Comparison of ENCODE assay signal across 1 cellular context in the genomic region with DNA sequence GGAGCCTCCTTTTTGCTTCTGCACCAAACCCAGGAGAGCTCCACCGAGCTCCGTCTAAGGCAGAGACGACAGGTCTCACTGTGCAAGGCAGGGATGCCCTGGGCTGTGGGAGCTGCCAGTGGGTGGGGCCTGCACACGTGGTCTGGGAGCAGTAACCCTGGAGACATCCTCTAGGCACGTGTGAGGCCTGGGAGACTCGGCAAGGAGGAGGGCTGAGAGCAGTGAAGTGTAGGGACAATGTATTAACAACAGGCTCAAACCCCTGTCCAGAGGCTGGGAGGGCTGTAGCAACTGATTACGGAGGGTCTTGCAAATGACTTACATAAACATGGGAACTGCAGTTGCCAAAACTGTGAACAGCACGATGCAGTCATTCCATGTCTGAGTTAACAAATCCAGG.
TF ChIP-seq lines count a peak whose summit lies in the region.

No MANE protein-coding gene starts in this region.

TF ChIP-seq in GM23338, 12 proteins besides CTCF, POLR2A, EP300 and RAD21 (continued from another document):
- no peak for TF ChIP-seq POLR2AphosphoS5 (IDR thresholded peaks at IDR 0.05; ENCODE audit: low read depth)
- TF ChIP-seq, protein P1, sequence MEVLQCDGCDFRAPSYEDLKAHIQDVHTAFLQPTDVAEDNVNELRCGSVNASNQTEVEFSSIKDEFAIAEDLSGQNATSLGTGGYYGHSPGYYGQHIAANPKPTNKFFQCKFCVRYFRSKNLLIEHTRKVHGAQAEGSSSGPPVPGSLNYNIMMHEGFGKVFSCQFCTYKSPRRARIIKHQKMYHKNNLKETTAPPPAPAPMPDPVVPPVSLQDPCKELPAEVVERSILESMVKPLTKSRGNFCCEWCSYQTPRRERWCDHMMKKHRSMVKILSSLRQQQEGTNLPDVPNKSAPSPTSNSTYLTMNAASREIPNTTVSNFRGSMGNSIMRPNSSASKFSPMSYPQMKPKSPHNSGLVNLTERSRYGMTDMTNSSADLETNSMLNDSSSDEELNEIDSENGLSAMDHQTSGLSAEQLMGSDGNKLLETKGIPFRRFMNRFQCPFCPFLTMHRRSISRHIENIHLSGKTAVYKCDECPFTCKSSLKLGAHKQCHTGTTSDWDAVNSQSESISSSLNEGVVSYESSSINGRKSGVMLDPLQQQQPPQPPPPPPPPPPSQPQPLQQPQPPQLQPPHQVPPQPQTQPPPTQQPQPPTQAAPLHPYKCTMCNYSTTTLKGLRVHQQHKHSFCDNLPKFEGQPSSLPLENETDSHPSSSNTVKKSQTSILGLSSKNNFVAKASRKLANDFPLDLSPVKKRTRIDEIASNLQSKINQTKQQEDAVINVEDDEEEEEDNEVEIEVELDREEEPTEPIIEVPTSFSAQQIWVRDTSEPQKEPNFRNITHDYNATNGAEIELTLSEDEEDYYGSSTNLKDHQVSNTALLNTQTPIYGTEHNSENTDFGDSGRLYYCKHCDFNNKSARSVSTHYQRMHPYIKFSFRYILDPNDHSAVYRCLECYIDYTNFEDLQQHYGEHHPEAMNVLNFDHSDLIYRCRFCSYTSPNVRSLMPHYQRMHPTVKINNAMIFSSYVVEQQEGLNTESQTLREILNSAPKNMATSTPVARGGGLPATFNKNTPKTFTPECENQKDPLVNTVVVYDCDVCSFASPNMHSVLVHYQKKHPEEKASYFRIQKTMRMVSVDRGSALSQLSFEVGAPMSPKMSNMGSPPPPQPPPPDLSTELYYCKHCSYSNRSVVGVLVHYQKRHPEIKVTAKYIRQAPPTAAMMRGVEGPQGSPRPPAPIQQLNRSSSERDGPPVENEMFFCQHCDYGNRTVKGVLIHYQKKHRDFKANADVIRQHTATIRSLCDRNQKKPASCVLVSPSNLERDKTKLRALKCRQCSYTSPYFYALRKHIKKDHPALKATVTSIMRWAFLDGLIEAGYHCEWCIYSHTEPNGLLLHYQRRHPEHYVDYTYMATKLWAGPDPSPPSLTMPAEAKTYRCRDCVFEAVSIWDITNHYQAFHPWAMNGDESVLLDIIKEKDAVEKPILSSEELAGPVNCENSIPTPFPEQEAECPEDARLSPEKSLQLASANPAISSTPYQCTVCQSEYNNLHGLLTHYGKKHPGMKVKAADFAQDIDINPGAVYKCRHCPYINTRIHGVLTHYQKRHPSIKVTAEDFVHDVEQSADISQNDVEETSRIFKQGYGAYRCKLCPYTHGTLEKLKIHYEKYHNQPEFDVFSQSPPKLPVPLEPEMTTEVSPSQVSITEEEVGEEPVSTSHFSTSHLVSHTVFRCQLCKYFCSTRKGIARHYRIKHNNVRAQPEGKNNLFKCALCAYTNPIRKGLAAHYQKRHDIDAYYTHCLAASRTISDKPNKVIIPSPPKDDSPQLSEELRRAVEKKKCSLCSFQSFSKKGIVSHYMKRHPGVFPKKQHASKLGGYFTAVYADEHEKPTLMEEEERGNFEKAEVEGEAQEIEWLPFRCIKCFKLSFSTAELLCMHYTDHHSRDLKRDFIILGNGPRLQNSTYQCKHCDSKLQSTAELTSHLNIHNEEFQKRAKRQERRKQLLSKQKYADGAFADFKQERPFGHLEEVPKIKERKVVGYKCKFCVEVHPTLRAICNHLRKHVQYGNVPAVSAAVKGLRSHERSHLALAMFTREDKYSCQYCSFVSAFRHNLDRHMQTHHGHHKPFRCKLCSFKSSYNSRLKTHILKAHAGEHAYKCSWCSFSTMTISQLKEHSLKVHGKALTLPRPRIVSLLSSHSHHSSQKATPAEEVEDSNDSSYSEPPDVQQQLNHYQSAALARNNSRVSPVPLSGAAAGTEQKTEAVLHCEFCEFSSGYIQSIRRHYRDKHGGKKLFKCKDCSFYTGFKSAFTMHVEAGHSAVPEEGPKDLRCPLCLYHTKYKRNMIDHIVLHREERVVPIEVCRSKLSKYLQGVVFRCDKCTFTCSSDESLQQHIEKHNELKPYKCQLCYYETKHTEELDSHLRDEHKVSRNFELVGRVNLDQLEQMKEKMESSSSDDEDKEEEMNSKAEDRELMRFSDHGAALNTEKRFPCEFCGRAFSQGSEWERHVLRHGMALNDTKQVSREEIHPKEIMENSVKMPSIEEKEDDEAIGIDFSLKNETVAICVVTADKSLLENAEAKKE (CRISPR knock-in tag; IDR thresholded peaks at IDR 0.05), result no peak
- TF ChIP-seq NANOG (IDR thresholded peaks at IDR 0.05; ENCODE audit: borderline replicate concordance), result no peak
